19 cellular contexts compared by ENCODE assay signal in the genomic region with DNA sequence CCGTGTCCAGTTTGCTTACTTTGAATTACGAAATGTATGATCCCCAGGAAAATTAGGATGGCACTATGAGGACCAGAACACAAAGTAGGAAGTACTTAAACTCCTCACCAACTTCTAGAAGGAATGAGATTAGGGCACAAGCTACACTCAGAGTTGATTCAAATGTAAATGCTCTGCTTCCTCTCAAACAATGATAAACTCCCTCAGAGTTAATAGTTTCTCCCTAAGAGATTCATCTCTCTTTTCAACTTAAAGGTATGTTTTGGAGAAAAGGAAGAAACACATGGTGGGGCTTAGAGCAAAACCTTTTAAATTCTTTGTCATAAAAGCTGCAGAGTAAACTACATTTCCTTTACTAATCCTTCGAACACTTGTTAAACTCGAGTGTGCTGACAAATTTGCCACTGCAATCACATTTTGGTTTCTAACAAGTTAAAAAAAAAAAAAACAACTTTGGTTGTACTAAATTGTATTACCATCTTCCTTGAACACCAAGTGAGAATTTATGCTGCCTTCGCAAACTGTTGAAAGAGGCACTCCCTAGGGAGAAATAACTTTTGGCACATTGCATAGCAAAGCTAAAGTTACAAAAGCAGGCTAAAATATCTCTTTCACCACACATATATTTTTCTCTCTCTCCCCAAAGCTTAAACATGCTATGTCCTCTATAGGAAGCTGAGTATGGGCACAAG.
DNase-seq lines count a peak whose midpoint lies in the region; ATAC-seq and TF ChIP-seq lines count a peak whose summit lies in the region.
"Had no signal": no experiment of that assay in that cellular context is flagged by ENCODE, and none has a peak within 500 bp of the region (broad histone marks: within the 10 kb centered on the region; RNA-seq: fewer than 3 reads in every experiment).

No MANE protein-coding gene starts in this region.

- peaks cover 88% of the 10 kb centered on the region for H3K4me1 ChIP-seq in iPS-18a (ENCODE audit: control insufficient read depth, low read depth, low read length)
- peaks cover 88% of the 10 kb centered on the region for H3K4me1 ChIP-seq in smooth muscle cell (ENCODE audit: low read depth)
- peaks cover 24% of the 10 kb centered on the region for H3K4me1 ChIP-seq in CD8-positive, alpha-beta T cell (ENCODE audit: insufficient read depth, low read length)

- 29% methylated on average over 5 of the region's 5 CpGs for WGBS in smooth muscle cell (ENCODE audit: low lambda C conversion rate)

- POLR2A ChIA-PET in CD4-positive, alpha-beta T cell (lab: Charles Lee) = no interaction called here
- POLR2A ChIA-PET in CD8-positive, alpha-beta T cell (lab: Charles Lee) = no interaction called here

- CTCF ChIA-PET in CD4-positive, alpha-beta T cell (lab: Charles Lee) = interaction anchor here (0.8 kb wide), 1 partner anchor 51 kb away, joined by 3 read pairs; no protein-coding TSS in a partner anchor
- CTCF ChIA-PET in CD8-positive, alpha-beta T cell (lab: Charles Lee) = no interaction called here

- no peaks in the 10 kb centered on the region for H3K9me3 Mint-ChIP-seq in CD4-positive, alpha-beta T cell
- H3K9me3 Mint-ChIP-seq in CD8-positive, alpha-beta T cell = no peaks in the 10 kb centered on the region
- H3K9me3 Mint-ChIP-seq: activated naive CD4-positive, alpha-beta T cell treated with anti-CD3 and anti-CD28 coated beads, Interleukin-2, amount 50 U/mL, for 24 hours; central memory CD8-positive, alpha-beta T cell; stimulated activated naive CD8-positive, alpha-beta T cell treated with anti-CD3 and anti-CD28 coated beads, Interleukin-15, Interleukin-2, amounts not matched to agents 100 ng/mL and 50 ng/mL, for 24 hours had no signal

- no peaks in the 10 kb centered on the region for H3K9me3 ChIP-seq in iPS-18a (ENCODE audit: control insufficient read depth, low read depth, low read length)
- H3K9me3 ChIP-seq in smooth muscle cell (replicated peaks; ENCODE audit: low read depth) = no peaks in the 10 kb centered on the region
- no peaks in the 10 kb centered on the region for H3K9me3 ChIP-seq in CD4-positive, alpha-beta T cell (ENCODE audit: control insufficient read depth, low read length)
- no peaks in the 10 kb centered on the region for H3K9me3 ChIP-seq in CD8-positive, alpha-beta T cell (ENCODE audit: low read length)
- H3K9me3 ChIP-seq: heart right ventricle, Peyer's patch, spleen, vagina had no signal

- no peak overlapping the region for H2AFZ ChIP-seq in smooth muscle cell (ENCODE audit: low read depth)

- no peak overlapping the region for H3K4me3 Mint-ChIP-seq in CD4-positive, alpha-beta T cell
- no peak overlapping the region for H3K4me3 Mint-ChIP-seq in CD8-positive, alpha-beta T cell
- H3K4me3 Mint-ChIP-seq: activated naive CD4-positive, alpha-beta T cell treated with anti-CD3 and anti-CD28 coated beads, Interleukin-2, amount 50 U/mL, for 24 hours; central memory CD8-positive, alpha-beta T cell; stimulated activated naive CD8-positive, alpha-beta T cell treated with anti-CD3 and anti-CD28 coated beads, Interleukin-15, Interleukin-2, amounts not matched to agents 100 ng/mL and 50 ng/mL, for 24 hours had no signal

- H3K4me1 Mint-ChIP-seq in CD4-positive, alpha-beta T cell (ENCODE audit: low read depth) = peaks cover 26% of the 10 kb centered on the region
- peaks cover 30% of the 10 kb centered on the region for H3K4me1 Mint-ChIP-seq in CD8-positive, alpha-beta T cell (ENCODE audit: low read depth)

- peaks cover 32% of the 10 kb centered on the region for H4K20me1 ChIP-seq in smooth muscle cell (ENCODE audit: low read depth)

- intact Hi-C loops in Right ventricle myocardium inferior (cut with DNase I) = no loop called here
- intact Hi-C loops in cardiac septum (cut with DNase I) = no loop called here
- intact Hi-C loops in CD4-positive, alpha-beta T cell (cut with DNase I, micrococcal nuclease) = loop anchor here in 1 of 2 experiments (10.0 kb wide), 1 partner anchor 61 kb away; no protein-coding TSS in a partner anchor
- intact Hi-C loops in CD8-positive, alpha-beta T cell (cut with DNase I, micrococcal nuclease) = no loop called here

- H3F3A ChIP-seq in smooth muscle cell (ENCODE audit: low read depth) = peaks cover 8% of the 10 kb centered on the region

- DNase-seq in Right ventricle myocardium inferior (ENCODE audit: missing footprints) (no peak), cardiac septum (ENCODE audit: low spot score) (no peak), choroid plexus epithelial cell (ENCODE audit: low read depth) (peak; percentile 70), smooth muscle cell (lab: John Stamatoyannopoulos, UW; ENCODE audit: unreplicated experiment) (no peak), NOMO-1 treated with DMSO at 0.1 percent for 48 hours (lab: John Stamatoyannopoulos, UW; ENCODE audit: unreplicated experiment) (no peak)
- DNase-seq in CD4-positive, alpha-beta T cell = no peak
- no peak for DNase-seq in CD8-positive, alpha-beta T cell
- DNase-seq: heart right ventricle, KG1, NCI-H146, NCI-H526 treated with DMSO at 0.1 percent for 48 hours, Peyer's patch, spleen had no signal

- no peaks in the 10 kb centered on the region for H3K79me2 ChIP-seq in smooth muscle cell (ENCODE audit: low read depth)

- H3K27me3 ChIP-seq in iPS-18a (ENCODE audit: control insufficient read depth, insufficient read depth, low read length) (peaks cover 53% of the 10 kb centered on the region), smooth muscle cell (ENCODE audit: low read depth) (no peaks in the 10 kb centered on the region)
- no peaks in the 10 kb centered on the region for H3K27me3 ChIP-seq in CD4-positive, alpha-beta T cell (ENCODE audit: control insufficient read depth, insufficient read depth, low read length)
- H3K27me3 ChIP-seq in CD8-positive, alpha-beta T cell (ENCODE audit: insufficient read depth, low read length) = no peaks in the 10 kb centered on the region
- H3K27me3 ChIP-seq: heart right ventricle, Peyer's patch, spleen, vagina had no signal

- peak; percentile 63 for ATAC-seq in Right ventricle myocardium inferior
- no peak for ATAC-seq in CD4-positive, alpha-beta T cell (ENCODE audit: poor library complexity)
- no peak for ATAC-seq in CD8-positive, alpha-beta T cell
- ATAC-seq: activated CD4-positive, CD25-positive, alpha-beta regulatory T cell treated with anti-CD3 and anti-CD28 coated beads, Interleukin-2, amount 50 U/mL, for 24 hours had no signal

- TF ChIP-seq CTCF in choroid plexus epithelial cell (conservative IDR thresholded peaks at IDR 0.05; ENCODE audit: low read depth, low read length) (no peak), smooth muscle cell (IDR thresholded peaks at IDR 0.05; ENCODE audit: borderline replicate concordance, insufficient read depth, poor library complexity, severe bottlenecking) (no peak)
- no peak for TF ChIP-seq CTCF in CD4-positive, alpha-beta T cell (IDR thresholded peaks at IDR 0.05)
- no peak for TF ChIP-seq CTCF in CD8-positive, alpha-beta T cell (IDR thresholded peaks at IDR 0.05)

- no peak overlapping the region for H3K4me3 ChIP-seq in choroid plexus epithelial cell (ENCODE audit: low read depth, low read length)
- peak overlapping the region; percentile 45 for H3K4me3 ChIP-seq in iPS-18a (ENCODE audit: low read length)
- no peak overlapping the region for H3K4me3 ChIP-seq in smooth muscle cell
- H3K4me3 ChIP-seq in CD8-positive, alpha-beta T cell (ENCODE audit: low read depth, low read length) = no peak overlapping the region
- H3K4me3 ChIP-seq: heart right ventricle, Peyer's patch, spleen, vagina had no signal

- H3K4me2 ChIP-seq in smooth muscle cell = peak overlapping the region; percentile 25

- H3K36me3 Mint-ChIP-seq in CD4-positive, alpha-beta T cell (ENCODE audit: low read depth) = peaks cover 9% of the 10 kb centered on the region
- H3K36me3 Mint-ChIP-seq in CD8-positive, alpha-beta T cell = peaks cover 8% of the 10 kb centered on the region

- H3K9ac ChIP-seq in iPS-18a (ENCODE audit: low read length) (peak overlapping the region; percentile 30), smooth muscle cell (ENCODE audit: low read depth) (no peak overlapping the region)

- peak overlapping the region; percentile 65 for H3K27ac ChIP-seq in iPS-18a (ENCODE audit: low read length)
- H3K27ac ChIP-seq in smooth muscle cell (ENCODE audit: low read depth) = no peak overlapping the region
- no peak overlapping the region for H3K27ac ChIP-seq in CD4-positive, alpha-beta T cell (ENCODE audit: low read depth, low read length)
- no peak overlapping the region for H3K27ac ChIP-seq in CD8-positive, alpha-beta T cell (ENCODE audit: low read depth, low read length)
- H3K27ac ChIP-seq: Peyer's patch, vagina had no signal

- no peaks in the 10 kb centered on the region for H3K27me3 Mint-ChIP-seq in CD4-positive, alpha-beta T cell
- H3K27me3 Mint-ChIP-seq in CD8-positive, alpha-beta T cell (ENCODE audit: low read depth) = no peaks in the 10 kb centered on the region
- H3K27me3 Mint-ChIP-seq: activated naive CD4-positive, alpha-beta T cell treated with anti-CD3 and anti-CD28 coated beads, Interleukin-2, amount 50 U/mL, for 24 hours; central memory CD8-positive, alpha-beta T cell; stimulated activated naive CD8-positive, alpha-beta T cell treated with anti-CD3 and anti-CD28 coated beads, Interleukin-15, Interleukin-2, amounts not matched to agents 100 ng/mL and 50 ng/mL, for 24 hours had no signal

- H3K27ac Mint-ChIP-seq in CD4-positive, alpha-beta T cell = no peak overlapping the region
- no peak overlapping the region for H3K27ac Mint-ChIP-seq in CD8-positive, alpha-beta T cell
- H3K27ac Mint-ChIP-seq: activated naive CD4-positive, alpha-beta T cell treated with anti-CD3 and anti-CD28 coated beads, Interleukin-2, amount 50 U/mL, for 24 hours; stimulated activated naive CD8-positive, alpha-beta T cell treated with anti-CD3 and anti-CD28 coated beads, Interleukin-15, Interleukin-2, amounts not matched to agents 100 ng/mL and 50 ng/mL, for 24 hours had no signal

- H3K36me3 ChIP-seq in iPS-18a (ENCODE audit: control insufficient read depth, low read depth, low read length) (no peaks in the 10 kb centered on the region), smooth muscle cell (ENCODE audit: low read depth) (no peaks in the 10 kb centered on the region)
- H3K36me3 ChIP-seq in CD8-positive, alpha-beta T cell (ENCODE audit: insufficient read depth, low read length) = no peaks in the 10 kb centered on the region
- H3K36me3 ChIP-seq: heart right ventricle, Peyer's patch, spleen, vagina had no signal
